In genomic region chrX:7109838-7110793, GRCh38 we compare ENCODE assay signal across 8 cellular contexts. TPM values are rescaled to one million over a fixed set of nuclear protein-coding genes. Genes with fewer than 3 reads are reported as not detected.
A peak's percentile ranks its signal among the peaks of the same experiment; 100 is the strongest.
DNase-seq lines count a peak whose midpoint lies in the region; ATAC-seq and TF ChIP-seq lines count a peak whose summit lies in the region.

No MANE protein-coding gene starts in this region.

- no peak for ATAC-seq in activated CD4-positive, alpha-beta T cell treated with anti-CD3 and anti-CD28 coated beads for 36 hours
- ATAC-seq in HG02642 (IDR thresholded peaks at IDR 0.05; ENCODE audit: poor library complexity, unreplicated experiment): peak; percentile 76

- H3K27ac ChIP-seq in OCI-LY3 (ENCODE audit: low read length): peak overlapping the region; percentile 72

- DNase-seq in activated CD4-positive, alpha-beta T cell treated with anti-CD3 and anti-CD28 coated beads for 36 hours: no peak
- DNase-seq in activated CD4-positive, alpha-beta T cell treated with anti-CD3 and anti-CD28 coated beads, Interleukin-2, amount 50 U/mL, for 4 hours: no peak
- no peak for DNase-seq in progenitor cell of endocrine pancreas (ENCODE audit: low spot score, unreplicated experiment)
- no peak for DNase-seq in cerebellar cortex (ENCODE audit: low spot score)
- DNase-seq in activated effector memory CD4-positive, alpha-beta T cell treated with anti-CD3 and anti-CD28 coated beads, Interleukin-2, amount 50 U/mL, for 16 hours: no peak
- DNase-seq in GM19238 (ENCODE audit: insufficient read length, low spot score): no peak

- H3K4me3 Mint-ChIP-seq in activated CD4-positive, alpha-beta T cell treated with anti-CD3 and anti-CD28 coated beads for 36 hours: no peak overlapping the region
- no peak overlapping the region for H3K4me3 Mint-ChIP-seq in progenitor cell of endocrine pancreas (ENCODE audit: low read depth)

- TF ChIP-seq CTCF in OCI-LY3 (IDR thresholded peaks at IDR 0.05; ENCODE audit: low read depth, low read length): no peak
- TF ChIP-seq CTCF in progenitor cell of endocrine pancreas (IDR thresholded peaks at IDR 0.05; ENCODE audit: unreplicated experiment): no peak

- peaks cover under 1% of the 10 kb centered on the region for H3K36me3 Mint-ChIP-seq in activated CD4-positive, alpha-beta T cell treated with anti-CD3 and anti-CD28 coated beads for 36 hours (ENCODE audit: low read depth)
- peaks cover 1% of the 10 kb centered on the region for H3K36me3 Mint-ChIP-seq in progenitor cell of endocrine pancreas (ENCODE audit: insufficient read depth)

- no peaks in the 10 kb centered on the region for H3K27me3 ChIP-seq in OCI-LY3 (ENCODE audit: low read depth, low read length)

- no peaks in the 10 kb centered on the region for H3K9me3 Mint-ChIP-seq in activated CD4-positive, alpha-beta T cell treated with anti-CD3 and anti-CD28 coated beads for 36 hours (ENCODE audit: low read depth)
- no peaks in the 10 kb centered on the region for H3K9me3 Mint-ChIP-seq in progenitor cell of endocrine pancreas (ENCODE audit: low read depth)

- H3K27me3 Mint-ChIP-seq in activated CD4-positive, alpha-beta T cell treated with anti-CD3 and anti-CD28 coated beads for 36 hours: no peaks in the 10 kb centered on the region
- no peaks in the 10 kb centered on the region for H3K27me3 Mint-ChIP-seq in progenitor cell of endocrine pancreas

- CTCF ChIA-PET in activated CD4-positive, alpha-beta T cell treated with anti-CD3 and anti-CD28 coated beads for 36 hours (lab: Charles Lee): no interaction called here

- peaks cover 4% of the 10 kb centered on the region for H3K36me3 ChIP-seq in OCI-LY3 (replicated peaks; ENCODE audit: low read depth, low read length)

- peak overlapping the region; percentile 12 for H3K9ac ChIP-seq in OCI-LY3 (ENCODE audit: low read length)

- H3K9me3 ChIP-seq in OCI-LY3 (ENCODE audit: insufficient read depth, low read length): no peaks in the 10 kb centered on the region

- peaks cover 9% of the 10 kb centered on the region; the same call in 1 of the 2 replicates for H3K79me2 ChIP-seq in OCI-LY3 (ENCODE audit: low read length)

- H3K4me1 ChIP-seq in OCI-LY3 (ENCODE audit: low read length): peaks cover 29% of the 10 kb centered on the region

- peak overlapping the region; percentile 68 for H3K4me2 ChIP-seq in OCI-LY3 (ENCODE audit: low read length)

- H3K4me3 ChIP-seq in OCI-LY3 (ENCODE audit: low read length): peak overlapping the region; percentile 45

- peak overlapping the region; percentile 25 for H3K27ac Mint-ChIP-seq in activated CD4-positive, alpha-beta T cell treated with anti-CD3 and anti-CD28 coated beads for 36 hours
- H3K27ac Mint-ChIP-seq in progenitor cell of endocrine pancreas: peak overlapping the region; percentile 59

- no peaks in the 10 kb centered on the region for H4K20me1 ChIP-seq in OCI-LY3 (ENCODE audit: insufficient read depth, low read length)

- H2AFZ ChIP-seq in OCI-LY3 (ENCODE audit: low read depth, low read length): no peak overlapping the region

- H3K4me1 Mint-ChIP-seq in activated CD4-positive, alpha-beta T cell treated with anti-CD3 and anti-CD28 coated beads for 36 hours: peaks cover 20% of the 10 kb centered on the region
- H3K4me1 Mint-ChIP-seq in progenitor cell of endocrine pancreas (ENCODE audit: low read depth): peaks cover 32% of the 10 kb centered on the region

- intact Hi-C loops in activated CD4-positive, alpha-beta T cell treated with anti-CD3 and anti-CD28 coated beads for 36 hours (cut with DNase I, micrococcal nuclease): no loop called here

- POLR2A ChIA-PET in activated CD4-positive, alpha-beta T cell treated with anti-CD3 and anti-CD28 coated beads for 36 hours (lab: Charles Lee): no interaction called here

RNA-seq across cellular contexts. Expression of gene STS, which starts 37.4 kb away (rescaled TPM):
- total RNA-seq in activated CD4-positive, alpha-beta T cell treated with anti-CD3 and anti-CD28 coated beads for 36 hours: under 1 TPM; 0.50 to 0.70 TPM
- 7.6 and 7.8 TPM in 2 replicates for total RNA-seq in progenitor cell of endocrine pancreas

RNA-seq across cellular contexts. Expression of gene PUDP, which starts 37.8 kb away (rescaled TPM):
- 10 to 100 TPM; 15.3 to 18.1 TPM for total RNA-seq in activated CD4-positive, alpha-beta T cell treated with anti-CD3 and anti-CD28 coated beads for 36 hours
- 53.6 and 59.9 TPM in 2 replicates for total RNA-seq in progenitor cell of endocrine pancreas
